ENCODE assay signal across 8 cellular contexts in genomic region chr12:49838973-49839633, GRCh38. TPM values are rescaled to one million over a fixed set of nuclear protein-coding genes. Genes with fewer than 3 reads are reported as not detected.
DNase-seq lines count a peak whose midpoint lies in the region; ATAC-seq and TF ChIP-seq lines count a peak whose summit lies in the region.

No MANE protein-coding gene starts in this region.

- intact Hi-C loops in activated T-helper 1 cell treated with anti-CD3 and anti-CD28 coated beads, Interleukin-12 subunit alpha, Interleukin-12 subunit beta, Interleukin-2, Interleukin-4 antibody, amounts not matched to agents 30 ng/mL and 10 ng/mL and 1 ng/mL, durations not matched to agents 14 hours and 24 hours and 36 hours (cut with micrococcal nuclease) = loop anchor here (1.0 kb wide), 2 partner anchors 63 to 76 kb away; no protein-coding TSS in a partner anchor
- intact Hi-C loops in upper lobe of right lung (cut with DNase I) = no loop called here

- peaks cover 17% of the 10 kb centered on the region for H3K4me1 ChIP-seq in upper lobe of right lung

- H3K9me3 ChIP-seq in upper lobe of right lung = no peaks in the 10 kb centered on the region

- no peaks in the 10 kb centered on the region for H3K9me3 Mint-ChIP-seq in activated T-helper 1 cell treated with anti-CD3 and anti-CD28 coated beads, Interleukin-12 subunit alpha, Interleukin-12 subunit beta, Interleukin-2, Interleukin-4 antibody, amounts not matched to agents 30 ng/mL and 10 ng/mL and 1 ng/mL, durations not matched to agents 14 hours and 24 hours and 36 hours

- DNase-seq in AG08395 (ENCODE audit: low spot score) (peak; percentile 43), Daoy (ENCODE audit: low read depth) (peak; percentile 24), NCI-H1694 treated with DMSO at 0.1 percent for 48 hours (lab: John Stamatoyannopoulos, UW) (peak; percentile 37), islet precursor cell (peak; percentile 70), upper lobe of right lung (no peak), GOT3 (lab: John Stamatoyannopoulos, UW) (no peak)
- DNase-seq in activated T-helper 1 cell treated with anti-CD3 and anti-CD28 coated beads, Interleukin-12 subunit alpha, Interleukin-12 subunit beta, Interleukin-2, Interleukin-4 antibody, amounts not matched to agents 30 ng/mL and 10 ng/mL and 1 ng/mL, durations not matched to agents 14 hours and 24 hours and 36 hours (ENCODE audit: low spot score) = peak; percentile 31

- ATAC-seq in upper lobe of right lung = peak; percentile 49
- no peak for ATAC-seq in HG02642 (IDR thresholded peaks at IDR 0.05; ENCODE audit: poor library complexity, unreplicated experiment)

- H3K27me3 Mint-ChIP-seq in activated T-helper 1 cell treated with anti-CD3 and anti-CD28 coated beads, Interleukin-12 subunit alpha, Interleukin-12 subunit beta, Interleukin-2, Interleukin-4 antibody, amounts not matched to agents 30 ng/mL and 10 ng/mL and 1 ng/mL, durations not matched to agents 14 hours and 24 hours and 36 hours (ENCODE audit: insufficient read depth) = no peaks in the 10 kb centered on the region

- H3K4me1 Mint-ChIP-seq in activated T-helper 1 cell treated with anti-CD3 and anti-CD28 coated beads, Interleukin-12 subunit alpha, Interleukin-12 subunit beta, Interleukin-2, Interleukin-4 antibody, amounts not matched to agents 30 ng/mL and 10 ng/mL and 1 ng/mL, durations not matched to agents 14 hours and 24 hours and 36 hours (ENCODE audit: low read depth) = peaks cover 19% of the 10 kb centered on the region

- H3K36me3 ChIP-seq in upper lobe of right lung = no peaks in the 10 kb centered on the region

- no peak overlapping the region for H3K27ac ChIP-seq in upper lobe of right lung

- no peak overlapping the region for H3K4me3 ChIP-seq in upper lobe of right lung

- no peak overlapping the region for H3K27ac Mint-ChIP-seq in activated T-helper 1 cell treated with anti-CD3 and anti-CD28 coated beads, Interleukin-12 subunit alpha, Interleukin-12 subunit beta, Interleukin-2, Interleukin-4 antibody, amounts not matched to agents 30 ng/mL and 10 ng/mL and 1 ng/mL, durations not matched to agents 14 hours and 24 hours and 36 hours

- no peaks in the 10 kb centered on the region for H3K36me3 Mint-ChIP-seq in activated T-helper 1 cell treated with anti-CD3 and anti-CD28 coated beads, Interleukin-12 subunit alpha, Interleukin-12 subunit beta, Interleukin-2, Interleukin-4 antibody, amounts not matched to agents 30 ng/mL and 10 ng/mL and 1 ng/mL, durations not matched to agents 14 hours and 24 hours and 36 hours (ENCODE audit: low read depth)

- peak; percentile 68 for TF ChIP-seq CTCF in upper lobe of right lung (IDR thresholded peaks at IDR 0.05)

- H3K27me3 ChIP-seq in upper lobe of right lung = no peaks in the 10 kb centered on the region

- no peak overlapping the region for H3K4me3 Mint-ChIP-seq in activated T-helper 1 cell treated with anti-CD3 and anti-CD28 coated beads, Interleukin-12 subunit alpha, Interleukin-12 subunit beta, Interleukin-2, Interleukin-4 antibody, amounts not matched to agents 30 ng/mL and 10 ng/mL and 1 ng/mL, durations not matched to agents 14 hours and 24 hours and 36 hours

RNA-seq across cellular contexts. Expression of gene BCDIN3D, which starts 3.8 kb away (rescaled TPM):
- 4.7 and 6.4 TPM in 2 replicates for total RNA-seq in Daoy (2014; rRNA removed; shearing (Covaris generic))
- total RNA-seq in activated T-helper 1 cell treated with anti-CD3 and anti-CD28 coated beads, Interleukin-12 subunit alpha, Interleukin-12 subunit beta, Interleukin-2, Interleukin-4 antibody, amounts not matched to agents 30 ng/mL and 10 ng/mL and 1 ng/mL, durations not matched to agents 14 hours and 24 hours and 36 hours = 3.6 and 4.0 TPM in 2 replicates
- total RNA-seq in upper lobe of right lung = 4.9 TPM

RNA-seq across cellular contexts. Expression of gene NCKAP5L, which starts 10.9 kb away (rescaled TPM):
- total RNA-seq in Daoy (2014; rRNA removed; shearing (Covaris generic)) = 12.9 and 14.3 TPM in 2 replicates
- total RNA-seq in activated T-helper 1 cell treated with anti-CD3 and anti-CD28 coated beads, Interleukin-12 subunit alpha, Interleukin-12 subunit beta, Interleukin-2, Interleukin-4 antibody, amounts not matched to agents 30 ng/mL and 10 ng/mL and 1 ng/mL, durations not matched to agents 14 hours and 24 hours and 36 hours = 3.8 TPM in 2 replicates
- 23.2 TPM for total RNA-seq in upper lobe of right lung

Comparison
In these comparisons a context has a peak if more than half of its experiments do, and no peak if none do; other contexts are left out.
1. DNase-seq: peak in AG08395 (single experiment), Daoy (single experiment), NCI-H1694 treated with DMSO at 0.1 percent for 48 hours (single experiment), activated T-helper 1 cell treated with anti-CD3 and anti-CD28 coated beads, Interleukin-12 subunit alpha, Interleukin-12 subunit beta, Interleukin-2, Interleukin-4 antibody, amounts not matched to agents 30 ng/mL and 10 ng/mL and 1 ng/mL, durations not matched to agents 14 hours and 24 hours and 36 hours (single experiment) and islet precursor cell (single experiment); none in upper lobe of right lung (single experiment) and GOT3 (single experiment).